8 cellular contexts compared by ENCODE assay signal in genomic region chr1:8985915-8986813, GRCh38. TPM values are rescaled to one million over a fixed set of nuclear protein-coding genes. Genes with fewer than 3 reads are reported as not detected.
DNase-seq lines count a peak whose midpoint lies in the region; ATAC-seq lines count a peak whose summit lies in the region.

No MANE protein-coding gene starts in this region.

- peaks cover 2% of the 10 kb centered on the region for H3K36me3 Mint-ChIP-seq in activated CD8-positive, alpha-beta T cell treated with anti-CD3 and anti-CD28 coated beads, Interleukin-2, amount 10 ng/mL, durations not matched to agents 7 days and 5 days (ENCODE audit: low read depth)

- CTCF ChIA-PET in activated CD8-positive, alpha-beta T cell treated with anti-CD3 and anti-CD28 coated beads, Interleukin-2, amount 10 ng/mL, durations not matched to agents 7 days and 5 days (lab: Charles Lee) = interaction anchor here (0.7 to 11.3 kb wide), 13 partner anchors 18 to 137 kb away, joined by 3 to 232 read pairs (median 7); partner anchors contain the start of gene CA6

- peak overlapping the region; percentile 94 for H3K27ac Mint-ChIP-seq in activated CD8-positive, alpha-beta T cell treated with anti-CD3 and anti-CD28 coated beads, Interleukin-2, amount 10 ng/mL, durations not matched to agents 7 days and 5 days

- peaks cover 63% of the 10 kb centered on the region for H3K4me1 Mint-ChIP-seq in activated CD8-positive, alpha-beta T cell treated with anti-CD3 and anti-CD28 coated beads, Interleukin-2, amount 10 ng/mL, durations not matched to agents 7 days and 5 days (ENCODE audit: low read depth)

- peak overlapping the region; percentile 53 for H3K4me2 ChIP-seq in skeletal muscle satellite cell (ENCODE audit: low read length)

- no peaks in the 10 kb centered on the region for H3K36me3 ChIP-seq in skeletal muscle satellite cell (ENCODE audit: insufficient read depth, low read length)

- peak overlapping the region; percentile 35 for H3K9ac ChIP-seq in skeletal muscle satellite cell (ENCODE audit: low read depth, low read length)

- H3K9me3 ChIP-seq in skeletal muscle satellite cell (replicated peaks; ENCODE audit: low read length) = no peaks in the 10 kb centered on the region

- POLR2A ChIA-PET in activated CD8-positive, alpha-beta T cell treated with anti-CD3 and anti-CD28 coated beads, Interleukin-2, amount 10 ng/mL, durations not matched to agents 7 days and 5 days (lab: Charles Lee) = interaction anchor here (1.0 to 5.9 kb wide), 9 partner anchors 15 to 108 kb away, joined by 3 to 75 read pairs (median 7); partner anchors contain the start of gene ENO1

- H3K4me3 ChIP-seq in skeletal muscle satellite cell (ENCODE audit: low read length) = peak overlapping the region; percentile 3

- H3K4me1 ChIP-seq in skeletal muscle satellite cell (ENCODE audit: control insufficient read depth, insufficient read depth, low read length) = peaks cover 18% of the 10 kb centered on the region

- peaks cover under 1% of the 10 kb centered on the region for H3K27me3 ChIP-seq in skeletal muscle satellite cell (ENCODE audit: control insufficient read depth, insufficient read depth, low read length)

- H3K4me3 Mint-ChIP-seq in activated CD8-positive, alpha-beta T cell treated with anti-CD3 and anti-CD28 coated beads, Interleukin-2, amount 10 ng/mL, durations not matched to agents 7 days and 5 days = peak overlapping the region; percentile 70

- H3K9me3 Mint-ChIP-seq in activated CD8-positive, alpha-beta T cell treated with anti-CD3 and anti-CD28 coated beads, Interleukin-2, amount 10 ng/mL, durations not matched to agents 7 days and 5 days (ENCODE audit: insufficient read depth) = no peaks in the 10 kb centered on the region

- DNase-seq in DMS 273 (lab: John Stamatoyannopoulos, UW; ENCODE audit: unreplicated experiment) (peak; percentile 46), DMS 273 treated with DMSO at 0.1 percent for 48 hours (lab: John Stamatoyannopoulos, UW) (no peak), cardiac septum (ENCODE audit: low spot score) (peak; percentile 91)
- DNase-seq in activated CD8-positive, alpha-beta T cell treated with anti-CD3 and anti-CD28 coated beads, Interleukin-2, amount 10 ng/mL, durations not matched to agents 7 days and 5 days = no peak
- DNase-seq in activated effector memory CD4-positive, alpha-beta T cell treated with Interleukin-2 at 50 U/mL for 16 hours = no peak

- intact Hi-C loops in cardiac septum (cut with DNase I) = loop anchor here (2.0 to 5.0 kb wide), 2 partner anchors 114 to 127 kb away; no protein-coding TSS in a partner anchor

- no peaks in the 10 kb centered on the region for H3K27me3 Mint-ChIP-seq in activated CD8-positive, alpha-beta T cell treated with anti-CD3 and anti-CD28 coated beads, Interleukin-2, amount 10 ng/mL, durations not matched to agents 7 days and 5 days (ENCODE audit: low read depth)

- ATAC-seq in activated CD8-positive, alpha-beta T cell treated with anti-CD3 and anti-CD28 coated beads, Interleukin-2, amount 10 ng/mL, durations not matched to agents 7 days and 5 days = no peak
- ATAC-seq in HG02884 (IDR thresholded peaks at IDR 0.05; ENCODE audit: unreplicated experiment) = no peak
- no peak for ATAC-seq in GM19395 (IDR thresholded peaks at IDR 0.05; ENCODE audit: unreplicated experiment)

RNA-seq across cellular contexts. Expression of gene SLC2A7, which starts 40.1 kb away (rescaled TPM):
- under 1 TPM; 0.16 to 0.18 TPM for total RNA-seq in activated CD8-positive, alpha-beta T cell treated with anti-CD3 and anti-CD28 coated beads, Interleukin-2, amount 10 ng/mL, durations not matched to agents 7 days and 5 days
- not detected for total RNA-seq in cardiac septum
- not detected in 2 replicates for total RNA-seq in skeletal muscle satellite cell (2012; rRNA removed)

RNA-seq across cellular contexts. Expression of gene CA6, which starts 40.5 kb away (rescaled TPM):
- total RNA-seq in activated CD8-positive, alpha-beta T cell treated with anti-CD3 and anti-CD28 coated beads, Interleukin-2, amount 10 ng/mL, durations not matched to agents 7 days and 5 days = 1 to 10 TPM; 6.3 to 6.4 TPM
- not detected for total RNA-seq in cardiac septum
- not detected in 2 replicates for total RNA-seq in skeletal muscle satellite cell (2012; rRNA removed)

Comparison
In these comparisons a context has a peak if more than half of its experiments do, and no peak if none do; other contexts are left out.
1. DNase-seq: peak in DMS 273 (single experiment) and cardiac septum (single experiment); none in DMS 273 treated with DMSO at 0.1 percent for 48 hours (single experiment), activated CD8-positive, alpha-beta T cell treated with anti-CD3 and anti-CD28 coated beads, Interleukin-2, amount 10 ng/mL, durations not matched to agents 7 days and 5 days (single experiment) and activated effector memory CD4-positive, alpha-beta T cell treated with Interleukin-2 at 50 U/mL for 16 hours (single experiment).